Comparison of ENCODE assay signal across 10 cellular contexts in the genomic region with DNA sequence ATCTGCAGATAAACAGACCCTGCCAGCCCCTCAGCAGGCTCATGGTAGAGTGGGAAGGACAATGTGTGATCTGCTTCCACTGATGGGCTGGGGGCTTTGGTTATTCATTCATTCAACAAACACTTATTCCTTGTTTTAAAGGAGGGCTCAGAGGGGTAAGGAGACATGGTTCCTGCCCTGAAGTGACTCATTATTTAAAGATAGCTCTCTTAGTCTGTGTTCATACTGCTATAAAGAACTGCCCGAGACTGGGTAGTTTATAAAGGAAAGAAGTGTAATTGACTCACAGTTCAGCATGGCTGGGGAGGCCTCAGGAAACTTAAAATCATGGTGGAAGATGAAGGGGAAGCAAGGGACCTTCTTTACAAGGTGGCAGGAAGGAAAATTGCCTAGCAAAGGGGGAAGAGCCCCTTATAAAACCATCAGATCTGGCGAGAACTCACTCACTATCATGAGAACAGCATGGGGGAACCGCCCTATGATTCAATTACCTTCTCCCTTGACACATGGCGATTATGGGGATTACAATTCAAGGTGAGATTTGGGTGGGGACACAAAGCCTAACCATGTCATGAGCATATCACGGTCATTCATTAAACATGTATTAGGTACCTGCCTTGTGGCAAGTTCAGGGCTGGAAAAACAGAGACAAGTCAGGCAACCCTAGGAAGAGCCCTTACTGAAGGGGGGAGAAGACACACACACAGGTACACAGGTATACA. TPM values are rescaled to one million over a fixed set of nuclear protein-coding genes. Genes with fewer than 3 reads are reported as not detected.
"Had no signal": no experiment of that assay in that cellular context is flagged by ENCODE, and none has a peak within 500 bp of the region (broad histone marks: within the 10 kb centered on the region; RNA-seq: fewer than 3 reads in every experiment).

No MANE protein-coding gene starts in this region.

RNA-seq across cellular contexts. Expression of a gene that starts 11.6 kb away (rescaled TPM):
- total RNA-seq: activated B cell treated with CpG ODN at 0.5 μM for 24 hours; activated CD8-positive, alpha-beta T cell treated with anti-CD3 and anti-CD28 coated beads for 36 hours; activated T-helper 17 cell treated with anti-CD3 and anti-CD28 coated beads, Interleukin-2, amount 50 U/mL, for 72 hours; astrocyte; dermis microvascular lymphatic vessel endothelial cell; epithelial cell of proximal tubule; esophagus muscularis mucosa; fibroblast of villous mesenchyme; frontal cortex; T-helper 17 cell had no signal

RNA-seq across cellular contexts. Expression of a gene that starts 13.0 kb away (rescaled TPM):
- total RNA-seq: activated B cell treated with CpG ODN at 0.5 μM for 24 hours; activated CD8-positive, alpha-beta T cell treated with anti-CD3 and anti-CD28 coated beads for 36 hours; activated T-helper 17 cell treated with anti-CD3 and anti-CD28 coated beads, Interleukin-2, amount 50 U/mL, for 72 hours; astrocyte; epithelial cell of proximal tubule; esophagus muscularis mucosa; fibroblast of villous mesenchyme; frontal cortex; T-helper 17 cell had no signal
